Comparison of ENCODE assay signal across 20 cellular contexts in genomic region chr1:167166703-167167100, GRCh38. TPM values are rescaled to one million over a fixed set of nuclear protein-coding genes. Genes with fewer than 3 reads are reported as not detected.
DNase-seq lines count a peak whose midpoint lies in the region; ATAC-seq, FAIRE-seq and TF ChIP-seq lines count a peak whose summit lies in the region.
"Had no signal": no experiment of that assay in that cellular context is flagged by ENCODE, and none has a peak within 500 bp of the region (broad histone marks: within the 10 kb centered on the region; RNA-seq: fewer than 3 reads in every experiment).

No MANE protein-coding gene starts in this region.

- peak; percentile 40 for ATAC-seq in left colon
- ATAC-seq in HG02885 (IDR thresholded peaks at IDR 0.05; ENCODE audit: poor library complexity, unreplicated experiment): no peak
- ATAC-seq in HG03521 (IDR thresholded peaks at IDR 0.05; ENCODE audit: unreplicated experiment): no peak
- ATAC-seq: body of pancreas; natural killer cell treated with Interleukin-12 subunit alpha and Interleukin-12 subunit beta and Interleukin-15 and Interleukin-18, amount 100 ng/mL, for 72 hours had no signal

- WGBS in trophoblast cell (ENCODE audit: extremely low coverage, insufficient coverage, insufficient read length): no CpG with 5 or more reads among the region's 2 CpGs

- H4K8ac ChIP-seq in trophoblast cell (ENCODE audit: low read depth, low read length): no peak overlapping the region

- DNase-seq in SK-N-DZ (ENCODE audit: low spot score) (peak; percentile 13), left colon (peak in 1 of 2 donors; percentile 23), trophoblast cell (no peak), ascending aorta (ENCODE audit: low spot score in 2 of 2) (no peak), posterior vena cava (ENCODE audit: low spot score) (no peak)
- DNase-seq: activated CD4-positive, alpha-beta memory T cell treated with anti-CD3 and anti-CD28 coated beads for 36 hours; activated CD4-positive, CD25-positive, alpha-beta regulatory T cell; activated effector memory CD4-positive, alpha-beta T cell treated with Interleukin-2 at 50 U/mL for 16 hours; activated naive CD8-positive, alpha-beta T cell treated with anti-CD3 and anti-CD28 coated beads, Interleukin-2, amount 10 ng/mL, durations not matched to agents 7 days and 5 days; body of pancreas; CD4-positive, CD25-positive, alpha-beta regulatory T cell; NCI-H146 had no signal

- H3K4me2 ChIP-seq in trophoblast cell (ENCODE audit: low read length): peak overlapping the region; percentile 69

- H2BK12ac ChIP-seq in trophoblast cell (ENCODE audit: low read length): peak overlapping the region; percentile 95

- H3K79me1 ChIP-seq in trophoblast cell (ENCODE audit: low read length): peaks cover 21% of the 10 kb centered on the region

- H2BK120ac ChIP-seq in trophoblast cell (ENCODE audit: insufficient read depth, low read length, poor library complexity): peak overlapping the region; percentile 81

- intact Hi-C loops in left colon (cut with DNase I, micrococcal nuclease) (no loop called here), ascending aorta (cut with DNase I) (no loop called here), posterior vena cava (cut with DNase I) (no loop called here)

- H3K23ac ChIP-seq in trophoblast cell (ENCODE audit: low read length): no peak overlapping the region

- H3K79me2 ChIP-seq in trophoblast cell (ENCODE audit: control insufficient read depth, insufficient read depth, low read length, poor library complexity): peaks cover 7% of the 10 kb centered on the region

- H2AFZ ChIP-seq in trophoblast cell (ENCODE audit: insufficient read depth, low read length, poor library complexity): no peak overlapping the region

- H3K4ac ChIP-seq in trophoblast cell (ENCODE audit: low read depth, low read length): no peak overlapping the region

- no peak for TF ChIP-seq CTCF in ascending aorta (IDR thresholded peaks at IDR 0.05)

- H3K27ac ChIP-seq in trophoblast cell (ENCODE audit: low read depth, low read length) (peak overlapping the region; percentile 97), ascending aorta (no peak overlapping the region)
- H3K27ac ChIP-seq: body of pancreas had no signal

- peak overlapping the region; percentile 13 for H2BK5ac ChIP-seq in trophoblast cell (ENCODE audit: low read depth, low read length, poor library complexity)

- H4K12ac ChIP-seq in trophoblast cell (ENCODE audit: low read depth, low read length): no peak overlapping the region

- no peaks in the 10 kb centered on the region for H3K9me3 ChIP-seq in trophoblast cell (ENCODE audit: insufficient read depth, low read depth, low read length)
- H3K9me3 ChIP-seq in ascending aorta: no peaks in the 10 kb centered on the region
- H3K9me3 ChIP-seq: body of pancreas had no signal

- FAIRE-seq in G401.6 (lab: Jason Lieb, UNC): peak; percentile 76
- FAIRE-seq: colon, GM12891, H54, K562 had no signal

- H3K18ac ChIP-seq in trophoblast cell (ENCODE audit: low read length): peak overlapping the region; percentile 25

- peak overlapping the region; percentile 81 for H4K91ac ChIP-seq in trophoblast cell (ENCODE audit: low read depth, low read length)

- H3K36me3 ChIP-seq in trophoblast cell (ENCODE audit: control insufficient read depth in 1 of 2, insufficient read depth in 2 of 2, low read length in 2 of 2) (no peaks in the 10 kb centered on the region), ascending aorta (no peaks in the 10 kb centered on the region)

- H3K4me1 ChIP-seq in trophoblast cell (ENCODE audit: control insufficient read depth in 1 of 2, insufficient read depth in 2 of 2, low read length in 2 of 2) (peaks cover 12 to 27% of the 10 kb centered on the region in 2 experiments), ascending aorta (no peaks in the 10 kb centered on the region)
- H3K4me1 ChIP-seq: body of pancreas had no signal

- H3K14ac ChIP-seq in trophoblast cell (ENCODE audit: low read length): peak overlapping the region; percentile 44

- H3K27me3 ChIP-seq in trophoblast cell (ENCODE audit: insufficient read depth, low read length): no peaks in the 10 kb centered on the region
- no peaks in the 10 kb centered on the region for H3K27me3 ChIP-seq in ascending aorta
- H3K27me3 ChIP-seq: body of pancreas had no signal

- no peak overlapping the region for H3K4me3 ChIP-seq in trophoblast cell (ENCODE audit: low read depth, low read length)
- no peak overlapping the region for H3K4me3 ChIP-seq in ascending aorta
- H3K4me3 ChIP-seq: body of pancreas, K562 had no signal

- H2AK5ac ChIP-seq in trophoblast cell (ENCODE audit: low read length): no peak overlapping the region

- no peak overlapping the region for H3K9ac ChIP-seq in trophoblast cell (ENCODE audit: low read length)

RNA-seq across cellular contexts. Expression of gene POU2F1, which starts 54.0 kb away (rescaled TPM):
- polyA plus RNA-seq in SK-N-DZ (2014; cell fraction: cytosol; rRNA removed): 9.5 and 11.5 TPM in 2 replicates
- 5.9 and 9.3 TPM in 2 replicates for polyA plus RNA-seq in SK-N-DZ (2014; cell fraction: nucleus; rRNA removed)
- total RNA-seq in left colon: 10 to 100 TPM; 14.3 to 16.4 TPM
- 28.6 and 29.4 TPM in 2 replicates for polyA plus RNA-seq in trophoblast cell (2013)
- total RNA-seq in ascending aorta: 3.0 TPM
- total RNA-seq in posterior vena cava: 10 to 100 TPM; 19.2 to 21.1 TPM
